Comparison of ENCODE assay signal across 26 cellular contexts in the genomic region with DNA sequence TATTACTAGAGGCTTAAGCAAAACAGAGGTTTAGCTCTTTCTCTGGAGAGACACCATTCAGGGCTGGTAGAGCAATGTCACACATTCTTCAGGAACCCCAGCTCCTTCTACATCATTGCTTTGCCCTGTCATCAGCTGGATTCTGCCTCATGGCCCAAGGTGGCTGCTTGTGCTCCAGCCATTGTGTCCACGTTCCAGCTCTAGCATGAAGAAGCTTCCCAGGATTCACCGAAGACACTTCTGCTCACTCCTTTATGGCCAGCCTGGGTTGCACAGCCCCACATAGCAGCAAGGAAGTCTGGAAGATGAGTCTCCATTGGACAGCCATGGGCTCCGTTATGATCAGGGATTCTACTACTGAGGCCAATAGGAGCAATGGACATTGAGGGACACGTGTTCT. TPM values are rescaled to one million over a fixed set of nuclear protein-coding genes. Genes with fewer than 3 reads are reported as not detected.
DNase-seq lines count a peak whose midpoint lies in the region; ATAC-seq and TF ChIP-seq lines count a peak whose summit lies in the region.
"Had no signal": no experiment of that assay in that cellular context is flagged by ENCODE, and none has a peak within 500 bp of the region (broad histone marks: within the 10 kb centered on the region; RNA-seq: fewer than 3 reads in every experiment).

No MANE protein-coding gene starts in this region.

- no peak overlapping the region for H3K4me3 ChIP-seq in OCI-LY1 (ENCODE audit: low read depth, low read length, poor library complexity, severe bottlenecking)
- H3K4me3 ChIP-seq: sigmoid colon, SJCRH30, vagina had no signal

- no peaks in the 10 kb centered on the region for H3F3A ChIP-seq in OCI-LY1 (ENCODE audit: insufficient read depth, low read length)

- H3K9me3 ChIP-seq in OCI-LY1 (ENCODE audit: low read length) = no peaks in the 10 kb centered on the region
- H3K9me3 ChIP-seq: sigmoid colon, vagina had no signal

- H3K79me2 ChIP-seq in OCI-LY1 (ENCODE audit: insufficient read depth, low read length) = no peaks in the 10 kb centered on the region

- DNase-seq in Right ventricle myocardium inferior (ENCODE audit: missing footprints) = peak; percentile 4
- no peak for DNase-seq in Right ventricle myocardium superior
- no peak for DNase-seq in stimulated activated naive CD8-positive, alpha-beta T cell treated with anti-CD3 and anti-CD28 coated beads, Interleukin-15, amount 100 ng/mL, for 72 hours
- no peak for DNase-seq in ureter (ENCODE audit: low spot score)
- no peak for DNase-seq in ecto neural progenitor cell (ENCODE audit: low spot score)
- DNase-seq: activated CD4-positive, alpha-beta T cell treated with anti-CD3 and anti-CD28 coated beads, Interleukin-2, amount 50 U/mL, for 1 hour; activated naive CD4-positive, alpha-beta T cell treated with Interleukin-2 at 50 U/mL for 16 hours; CD8-positive, alpha-beta memory T cell; DMS53; erythroblast; foreskin keratinocyte; HFFc6; NCI-H1092; NCI-H2029 treated with DMSO at 0.1 percent for 48 hours; NCI-H82; PC-3; posterior cingulate gyrus; sigmoid colon; SJCRH30; stimulated activated CD8-positive, alpha-beta memory T cell treated with anti-CD3 and anti-CD28 coated beads, Interleukin-4, amount 100 ng/mL, for 48 hours had no signal

- peaks cover 10% of the 10 kb centered on the region for H3K27me3 Mint-ChIP-seq in dendritic cell treated with granulocyte-macrophage colony-stimulating factor and Interleukin-4, amounts not matched to agents 40 ng/mL and 50 ng/mL, for 4 days
- no peaks in the 10 kb centered on the region for H3K27me3 Mint-ChIP-seq in stimulated activated naive CD8-positive, alpha-beta T cell treated with anti-CD3 and anti-CD28 coated beads, Interleukin-15, amount 100 ng/mL, for 72 hours
- H3K27me3 Mint-ChIP-seq: central memory CD8-positive, alpha-beta T cell had no signal

- peaks cover 52% of the 10 kb centered on the region for H3K4me1 Mint-ChIP-seq in dendritic cell treated with granulocyte-macrophage colony-stimulating factor and Interleukin-4, amounts not matched to agents 40 ng/mL and 50 ng/mL, for 4 days (ENCODE audit: low read depth)
- peaks cover 60% of the 10 kb centered on the region for H3K4me1 Mint-ChIP-seq in stimulated activated naive CD8-positive, alpha-beta T cell treated with anti-CD3 and anti-CD28 coated beads, Interleukin-15, amount 100 ng/mL, for 72 hours
- H3K4me1 Mint-ChIP-seq: mesothelial cell of epicardium had no signal

- no peak overlapping the region for H3K4me3 Mint-ChIP-seq in dendritic cell treated with granulocyte-macrophage colony-stimulating factor and Interleukin-4, amounts not matched to agents 40 ng/mL and 50 ng/mL, for 4 days
- peak overlapping the region; percentile 9 to 37 for H3K4me3 Mint-ChIP-seq in stimulated activated naive CD8-positive, alpha-beta T cell treated with anti-CD3 and anti-CD28 coated beads, Interleukin-15, amount 100 ng/mL, for 72 hours
- H3K4me3 Mint-ChIP-seq: HFFc6, mesothelial cell of epicardium had no signal

- H3K4me1 ChIP-seq in OCI-LY1 (ENCODE audit: insufficient read depth, low read length, severe bottlenecking) = peaks cover 41% of the 10 kb centered on the region
- H3K4me1 ChIP-seq: foreskin keratinocyte, sigmoid colon, SJCRH30, vagina had no signal

- no peak overlapping the region for H3K9ac ChIP-seq in OCI-LY1 (ENCODE audit: low read length)

- H2AFZ ChIP-seq in OCI-LY1 (ENCODE audit: low read length) = no peak overlapping the region

- peaks cover 11% of the 10 kb centered on the region for H3K36me3 ChIP-seq in OCI-LY1 (ENCODE audit: insufficient read depth, low read length)
- H3K36me3 ChIP-seq: SJCRH30 had no signal

- peak overlapping the region; percentile 89 for H3K27ac Mint-ChIP-seq in dendritic cell treated with granulocyte-macrophage colony-stimulating factor and Interleukin-4, amounts not matched to agents 40 ng/mL and 50 ng/mL, for 4 days
- no peak overlapping the region for H3K27ac Mint-ChIP-seq in stimulated activated naive CD8-positive, alpha-beta T cell treated with anti-CD3 and anti-CD28 coated beads, Interleukin-15, amount 100 ng/mL, for 72 hours
- H3K27ac Mint-ChIP-seq: HFFc6, mesothelial cell of epicardium had no signal

- no peaks in the 10 kb centered on the region for H4K20me1 ChIP-seq in OCI-LY1 (ENCODE audit: insufficient read depth, low read length)

- peak overlapping the region; percentile 90 for H3K27ac ChIP-seq in OCI-LY1 (ENCODE audit: low read depth, low read length, poor library complexity, severe bottlenecking)
- H3K27ac ChIP-seq: foreskin keratinocyte, sigmoid colon, SJCRH30, vagina had no signal

- peaks cover 9% of the 10 kb centered on the region for H3K9me3 Mint-ChIP-seq in dendritic cell treated with granulocyte-macrophage colony-stimulating factor and Interleukin-4, amounts not matched to agents 40 ng/mL and 50 ng/mL, for 4 days
- peaks cover 5 to 15% of the 10 kb centered on the region in 2 donors for H3K9me3 Mint-ChIP-seq in stimulated activated naive CD8-positive, alpha-beta T cell treated with anti-CD3 and anti-CD28 coated beads, Interleukin-15, amount 100 ng/mL, for 72 hours
- H3K9me3 Mint-ChIP-seq: CD8-positive, alpha-beta memory T cell; central memory CD8-positive, alpha-beta T cell had no signal

- ATAC-seq in Right ventricle myocardium inferior (no peak), Right ventricle myocardium superior (ENCODE audit: poor library complexity) (no peak)
- ATAC-seq in stimulated activated naive CD8-positive, alpha-beta T cell treated with anti-CD3 and anti-CD28 coated beads, Interleukin-15, amount 100 ng/mL, for 72 hours = no peak
- ATAC-seq: foreskin keratinocyte, left lobe of liver, PC-3 had no signal

- no peaks in the 10 kb centered on the region for H3K27me3 ChIP-seq in OCI-LY1 (ENCODE audit: insufficient read depth, low read length)
- H3K27me3 ChIP-seq: foreskin keratinocyte, SJCRH30, vagina had no signal

- H3K36me3 Mint-ChIP-seq in dendritic cell treated with granulocyte-macrophage colony-stimulating factor and Interleukin-4, amounts not matched to agents 40 ng/mL and 50 ng/mL, for 4 days (ENCODE audit: low read depth) = peaks cover 32% of the 10 kb centered on the region

- no peak for TF ChIP-seq CTCF in OCI-LY1 (IDR thresholded peaks at IDR 0.05; ENCODE audit: low read length)

- no peaks in the 10 kb centered on the region for H3K9me2 ChIP-seq in OCI-LY1 (ENCODE audit: low read depth, low read length)

- H3K4me2 ChIP-seq in OCI-LY1 (ENCODE audit: low read length) = no peak overlapping the region

- intact Hi-C loops in Right ventricle myocardium inferior (cut with DNase I) (no loop called here), Right ventricle myocardium superior (cut with DNase I) (no loop called here)
- intact Hi-C loops in dendritic cell treated with granulocyte-macrophage colony-stimulating factor and Interleukin-4, amounts not matched to agents 40 ng/mL and 50 ng/mL, for 4 days (cut with micrococcal nuclease) = no loop called here

RNA-seq across cellular contexts. Expression of gene PGLS, which starts 13.2 kb away (rescaled TPM):
- 20.8 TPM for total RNA-seq in Right ventricle myocardium inferior
- 19.6 TPM for total RNA-seq in Right ventricle myocardium superior
- total RNA-seq in ureter = 91.7 TPM

RNA-seq across cellular contexts. Expression of gene COLGALT1, which starts 30.8 kb away (rescaled TPM):
- total RNA-seq in Right ventricle myocardium inferior = 35.5 TPM
- total RNA-seq in Right ventricle myocardium superior = 29.9 TPM
- 66.3 TPM for total RNA-seq in ureter

RNA-seq across cellular contexts. Expression of gene SLC27A1, which starts 54.3 kb away (rescaled TPM):
- 66.2 TPM for total RNA-seq in Right ventricle myocardium inferior
- 64.2 TPM for total RNA-seq in Right ventricle myocardium superior
- total RNA-seq in ureter = 17.1 TPM
